ENCODE assay signal across 14 cellular contexts in the genomic region with DNA sequence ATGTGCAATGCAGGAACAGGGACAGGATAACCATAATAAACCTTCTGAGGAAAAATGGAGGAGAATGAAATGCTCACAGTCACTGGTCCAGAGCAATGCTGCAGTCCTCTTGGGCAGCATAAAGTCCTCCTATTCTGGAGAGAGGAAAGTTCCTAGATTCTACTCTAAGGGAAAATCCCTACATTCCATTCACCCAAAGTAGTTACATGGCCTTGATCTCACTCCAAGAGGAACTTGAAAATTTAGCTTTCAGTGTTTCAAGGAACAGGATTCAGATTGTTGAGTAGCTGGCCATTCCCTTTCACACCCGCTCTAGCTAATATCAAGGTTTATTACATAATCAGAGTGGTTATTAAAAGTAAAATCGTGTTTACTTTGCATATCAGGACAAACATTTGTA.
DNase-seq lines count a peak whose midpoint lies in the region; ATAC-seq and TF ChIP-seq lines count a peak whose summit lies in the region.
"Had no signal": no experiment of that assay in that cellular context is flagged by ENCODE, and none has a peak within 500 bp of the region (broad histone marks: within the 10 kb centered on the region; RNA-seq: fewer than 3 reads in every experiment).

No MANE protein-coding gene starts in this region.

- peak; percentile 10 for DNase-seq in AG10803 (ENCODE audit: low read depth)
- peak; percentile 21 for DNase-seq in RPMI7951 (ENCODE audit: low read depth)
- peak; percentile 54 for DNase-seq in fibroblast of peridontal ligament (ENCODE audit: extremely low read depth)
- peak; percentile 16 for DNase-seq in myocyte (ENCODE audit: low read depth)
- no peak for DNase-seq in medulla oblongata (ENCODE audit: extremely low spot score)
- DNase-seq in activated T-cell treated with anti-CD3 and anti-CD28 coated beads, Interleukin-2, amount 50 U/mL, for 72 hours, result no peak
- DNase-seq in effector CD4-positive, alpha-beta T cell, result no peak
- DNase-seq: CD8-positive, alpha-beta memory T cell; NCI-H1105 treated with DMSO at 0.1 percent for 48 hours; NCI-H1694; NCI-H226 had no signal

- no peak overlapping the region for H3K4me3 Mint-ChIP-seq in activated T-cell treated with anti-CD3 and anti-CD28 coated beads, Interleukin-2, amount 50 U/mL, for 72 hours
- H3K4me3 Mint-ChIP-seq: CD8-positive, alpha-beta memory T cell had no signal

- H3K4me3 ChIP-seq in AG10803 (ENCODE audit: low read length), result no peak overlapping the region
- H3K4me3 ChIP-seq: BLaER1 treated with 17β-estradiol and CSF1 and Interleukin-3, amounts not matched to agents 10 nM and 100 nM had no signal

- no peak for TF ChIP-seq CTCF in AG10803 (conservative IDR thresholded peaks at IDR 0.05; ENCODE audit: low read length)

- no peaks in the 10 kb centered on the region for H3K27me3 Mint-ChIP-seq in activated T-cell treated with anti-CD3 and anti-CD28 coated beads, Interleukin-2, amount 50 U/mL, for 72 hours (ENCODE audit: low read depth)
- H3K27me3 Mint-ChIP-seq: CD8-positive, alpha-beta memory T cell had no signal

- H3K27ac Mint-ChIP-seq in activated T-cell treated with anti-CD3 and anti-CD28 coated beads, Interleukin-2, amount 50 U/mL, for 72 hours, result no peak overlapping the region
- H3K27ac Mint-ChIP-seq: CD8-positive, alpha-beta memory T cell had no signal

- peaks cover 0 to 2% of the 10 kb centered on the region in 2 donors for H3K36me3 Mint-ChIP-seq in activated T-cell treated with anti-CD3 and anti-CD28 coated beads, Interleukin-2, amount 50 U/mL, for 72 hours (ENCODE audit: insufficient read depth in 2 of 2)
- H3K36me3 Mint-ChIP-seq: CD8-positive, alpha-beta memory T cell had no signal

- ATAC-seq in activated T-cell treated with anti-CD3 and anti-CD28 coated beads, Interleukin-2, amount 50 U/mL, for 72 hours (replicated peaks in 1 of 2), result no peak
- ATAC-seq: Panc1, Right ventricle myocardium inferior had no signal

- H3K4me1 Mint-ChIP-seq in activated T-cell treated with anti-CD3 and anti-CD28 coated beads, Interleukin-2, amount 50 U/mL, for 72 hours (ENCODE audit: low read depth), result no peaks in the 10 kb centered on the region
- H3K4me1 Mint-ChIP-seq: CD8-positive, alpha-beta memory T cell had no signal

- peaks cover 1 to 2% of the 10 kb centered on the region in 2 donors for H3K9me3 Mint-ChIP-seq in activated T-cell treated with anti-CD3 and anti-CD28 coated beads, Interleukin-2, amount 50 U/mL, for 72 hours

Comparison
In these comparisons a context has a peak if more than half of its experiments do, and no peak if none do; other contexts are left out.
1. DNase-seq: peak in AG10803 (single experiment), RPMI7951 (single experiment), fibroblast of peridontal ligament (single experiment) and myocyte (single experiment); none in medulla oblongata (single experiment), activated T-cell treated with anti-CD3 and anti-CD28 coated beads, Interleukin-2, amount 50 U/mL, for 72 hours (0 of 2) and effector CD4-positive, alpha-beta T cell (single experiment).